In the genomic region with DNA sequence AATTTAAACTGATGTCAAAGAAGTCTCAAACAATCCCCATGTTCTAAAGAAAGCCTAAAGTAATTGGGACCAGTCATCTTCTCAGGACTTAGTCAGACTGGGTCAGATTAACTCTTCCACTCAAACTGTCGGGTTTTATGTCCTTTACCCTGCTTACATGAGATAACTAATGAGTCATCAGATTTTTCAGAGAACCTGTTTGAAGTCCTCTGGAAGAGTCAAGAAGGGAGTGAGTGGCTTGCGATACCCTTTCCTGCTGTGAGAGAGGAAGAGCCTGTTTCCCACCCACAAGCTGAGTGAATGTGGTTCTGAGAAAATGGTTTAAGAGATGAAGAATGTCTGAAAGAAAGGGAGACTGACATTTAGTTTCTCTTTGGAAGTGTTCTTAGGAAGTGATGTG, we compare ENCODE assay signal across 20 cellular contexts.
DNase-seq lines count a peak whose midpoint lies in the region; TF ChIP-seq lines count a peak whose summit lies in the region.
"Had no signal": no experiment of that assay in that cellular context is flagged by ENCODE, and none has a peak within 500 bp of the region (broad histone marks: within the 10 kb centered on the region; RNA-seq: fewer than 3 reads in every experiment).

No MANE protein-coding gene starts in this region.

- no peak for TF ChIP-seq CTCF in fibroblast of villous mesenchyme (IDR thresholded peaks at IDR 0.05; ENCODE audit: insufficient read depth, low read depth, low read length)

- no peak overlapping the region for H3K27ac ChIP-seq in effector memory CD4-positive, alpha-beta T cell (ENCODE audit: insufficient read depth, low read length, poor library complexity, severe bottlenecking)
- H3K27ac ChIP-seq: BLaER1, GM23248, ovary, skin epidermis, suprapubic skin had no signal

- H3K27me3 ChIP-seq in effector memory CD4-positive, alpha-beta T cell (replicated peaks; ENCODE audit: control insufficient read depth, insufficient read depth, low read length, poor library complexity, severe bottlenecking), result no peaks in the 10 kb centered on the region
- H3K27me3 ChIP-seq: BLaER1, ovary, suprapubic skin had no signal

- H3K9me3 ChIP-seq in effector memory CD4-positive, alpha-beta T cell (ENCODE audit: control insufficient read depth, low read length), result no peaks in the 10 kb centered on the region
- H3K9me3 ChIP-seq: BLaER1, ovary, suprapubic skin had no signal

- H3K4me1 ChIP-seq in effector memory CD4-positive, alpha-beta T cell (ENCODE audit: control insufficient read depth, insufficient read depth, low read length, poor library complexity, severe bottlenecking), result no peaks in the 10 kb centered on the region
- H3K4me1 ChIP-seq: BLaER1, suprapubic skin had no signal

- H3K36me3 ChIP-seq in effector memory CD4-positive, alpha-beta T cell (ENCODE audit: control insufficient read depth, insufficient read depth, low read length), result no peaks in the 10 kb centered on the region
- H3K36me3 ChIP-seq: BLaER1, ovary, suprapubic skin had no signal

- no peak overlapping the region for H3K4me3 ChIP-seq in fibroblast of villous mesenchyme (ENCODE audit: low read depth, low read length)
- H3K4me3 ChIP-seq in skeletal muscle cell (ENCODE audit: low read depth, low read length), result no peak overlapping the region
- no peak overlapping the region for H3K4me3 ChIP-seq in effector memory CD4-positive, alpha-beta T cell (ENCODE audit: insufficient read depth, low read depth, low read length, poor library complexity, severe bottlenecking)
- H3K4me3 ChIP-seq: BLaER1, GM23248, ovary, skin epidermis, suprapubic skin had no signal

- DNase-seq in HS-5 (ENCODE audit: low read depth) (peak; percentile 35), RKO (ENCODE audit: low spot score) (peak; percentile 45), fibroblast of villous mesenchyme (ENCODE audit: low read depth) (peak; percentile 78), skeletal muscle cell (ENCODE audit: low read depth) (peak; percentile 46), NCI-H1092 (lab: John Stamatoyannopoulos, UW) (no peak)
- DNase-seq in effector memory CD4-positive, alpha-beta T cell, result no peak
- DNase-seq in activated CD8-positive, alpha-beta memory T cell treated with anti-CD3 and anti-CD28 coated beads for 24 hours, result no peak
- DNase-seq: activated CD8-positive, alpha-beta T cell treated with anti-CD3 and anti-CD28 coated beads for 36 hours; activated naive CD8-positive, alpha-beta T cell treated with anti-CD3 and anti-CD28 coated beads, Interleukin-2, amount 10 ng/mL, durations not matched to agents 7 days and 5 days; GM23248; left ventricle myocardium superior; NCI-H1436 treated with DMSO at 0.1 percent for 48 hours; ovary; Right ventricle myocardium superior; stimulated activated CD4-positive, alpha-beta T cell treated with anti-CD3 and anti-CD28 coated beads, Interleukin-4, amount 100 ng/mL, for 24 hours; stimulated activated CD8-positive, alpha-beta memory T cell treated with anti-CD3 and anti-CD28 coated beads, Interleukin-4, amount 100 ng/mL, for 48 hours; T-helper 1 cell had no signal

Comparison
In these comparisons a context has a peak if more than half of its experiments do, and no peak if none do; other contexts are left out.
1. DNase-seq: peak in HS-5 (single experiment), RKO (single experiment), fibroblast of villous mesenchyme (single experiment) and skeletal muscle cell (single experiment); none in effector memory CD4-positive, alpha-beta T cell (0 of 3), NCI-H1092 (single experiment) and activated CD8-positive, alpha-beta memory T cell treated with anti-CD3 and anti-CD28 coated beads for 24 hours (single experiment).